23 cellular contexts compared by ENCODE assay signal in genomic region chr2:228433706-228434105, GRCh38.
"Had no signal": no experiment of that assay in that cellular context is flagged by ENCODE, and none has a peak within 500 bp of the region (broad histone marks: within the 10 kb centered on the region; RNA-seq: fewer than 3 reads in every experiment).

No MANE protein-coding gene starts in this region.

- H3K36me3 ChIP-seq: gastrocnemius medialis, left lung, neural progenitor cell, right atrium auricular region, sigmoid colon, thoracic aorta, tibial nerve, upper lobe of left lung had no signal

- ATAC-seq: esophagus mucosa; gastrocnemius medialis; left cardiac atrium; left lung; naive thymus-derived CD4-positive, alpha-beta T cell; stimulated activated naive B cell treated with anti-CD40 and anti-IgM and Interleukin-4, amounts not matched to agents 10 μg/mL and 1 μg/mL and 100 μg/mL, for 72 hours had no signal

- H3K27me3 Mint-ChIP-seq: dendritic cell treated with granulocyte-macrophage colony-stimulating factor and Interleukin-4, amounts not matched to agents 40 ng/mL and 50 ng/mL, for 4 days; naive thymus-derived CD4-positive, alpha-beta T cell; progenitor cell of endocrine pancreas; stimulated activated naive B cell treated with anti-CD40 and anti-IgM and Interleukin-4, amounts not matched to agents 10 μg/mL and 1 μg/mL and 100 μg/mL, for 72 hours; stimulated activated naive CD8-positive, alpha-beta T cell treated with anti-CD3 and anti-CD28 coated beads, Interleukin-15, Interleukin-2, amounts not matched to agents 100 ng/mL and 50 ng/mL, for 24 hours had no signal

- H3K36me3 Mint-ChIP-seq: naive thymus-derived CD4-positive, alpha-beta T cell; neural progenitor cell; stimulated activated naive B cell treated with anti-CD40 and anti-IgM and Interleukin-4, amounts not matched to agents 10 μg/mL and 1 μg/mL and 100 μg/mL, for 72 hours had no signal

- H3K4me1 ChIP-seq: gastrocnemius medialis, left lung, neural progenitor cell, parathyroid adenoma, right atrium auricular region, sigmoid colon, tibial nerve, upper lobe of left lung had no signal

- H3K9ac ChIP-seq: neural progenitor cell, parathyroid adenoma had no signal

- H3K27ac Mint-ChIP-seq: dendritic cell treated with granulocyte-macrophage colony-stimulating factor and Interleukin-4, amounts not matched to agents 40 ng/mL and 50 ng/mL, for 4 days; endodermal cell; naive thymus-derived CD4-positive, alpha-beta T cell; nephron; neural progenitor cell; progenitor cell of endocrine pancreas; stimulated activated naive B cell treated with anti-CD40 and anti-IgM and Interleukin-4, amounts not matched to agents 10 μg/mL and 1 μg/mL and 100 μg/mL, for 72 hours; stimulated activated naive CD8-positive, alpha-beta T cell treated with anti-CD3 and anti-CD28 coated beads, Interleukin-15, Interleukin-2, amounts not matched to agents 100 ng/mL and 50 ng/mL, for 24 hours had no signal

- H3K9me3 ChIP-seq: gastrocnemius medialis, right atrium auricular region, sigmoid colon, thoracic aorta, tibial nerve had no signal

- H3K4me1 Mint-ChIP-seq: endodermal cell; naive thymus-derived CD4-positive, alpha-beta T cell; neural progenitor cell; stimulated activated naive B cell treated with anti-CD40 and anti-IgM and Interleukin-4, amounts not matched to agents 10 μg/mL and 1 μg/mL and 100 μg/mL, for 72 hours had no signal

- H2AFZ ChIP-seq: neural progenitor cell, parathyroid adenoma had no signal

- H3K27me3 ChIP-seq: gastrocnemius medialis, left lung, neural progenitor cell, right atrium auricular region, sigmoid colon, tibial nerve, upper lobe of left lung had no signal

- DNase-seq: effector CD8-positive, alpha-beta T cell; endodermal cell; foreskin fibroblast; gastrocnemius medialis; left cardiac atrium; left lung; mesendoderm; midbrain; naive thymus-derived CD4-positive, alpha-beta T cell; sigmoid colon; stimulated activated naive B cell treated with anti-CD40 and anti-IgM and Interleukin-4, amounts not matched to agents 10 μg/mL and 1 μg/mL and 100 μg/mL, for 72 hours; upper lobe of left lung had no signal

- H3K27ac ChIP-seq: epithelial cell of prostate, gastrocnemius medialis, left lung, neural progenitor cell, parathyroid adenoma, right atrium auricular region, sigmoid colon, thoracic aorta, tibial nerve, upper lobe of left lung had no signal

- H3K4me3 Mint-ChIP-seq: dendritic cell treated with granulocyte-macrophage colony-stimulating factor and Interleukin-4, amounts not matched to agents 40 ng/mL and 50 ng/mL, for 4 days; endodermal cell; naive thymus-derived CD4-positive, alpha-beta T cell; nephron; neural progenitor cell; stimulated activated naive B cell treated with anti-CD40 and anti-IgM and Interleukin-4, amounts not matched to agents 10 μg/mL and 1 μg/mL and 100 μg/mL, for 72 hours; stimulated activated naive CD8-positive, alpha-beta T cell treated with anti-CD3 and anti-CD28 coated beads, Interleukin-15, Interleukin-2, amounts not matched to agents 100 ng/mL and 50 ng/mL, for 24 hours had no signal

- H3K4me3 ChIP-seq: gastrocnemius medialis, left lung, neural progenitor cell, right atrium auricular region, sigmoid colon, thoracic aorta, tibial nerve, upper lobe of left lung had no signal

- H3K9me3 Mint-ChIP-seq: endodermal cell, neural progenitor cell had no signal

- H3K79me2 ChIP-seq: parathyroid adenoma had no signal

- H3K4me2 ChIP-seq: neural progenitor cell had no signal
